Comparison of ENCODE assay signal across 8 cellular contexts in the genomic region with DNA sequence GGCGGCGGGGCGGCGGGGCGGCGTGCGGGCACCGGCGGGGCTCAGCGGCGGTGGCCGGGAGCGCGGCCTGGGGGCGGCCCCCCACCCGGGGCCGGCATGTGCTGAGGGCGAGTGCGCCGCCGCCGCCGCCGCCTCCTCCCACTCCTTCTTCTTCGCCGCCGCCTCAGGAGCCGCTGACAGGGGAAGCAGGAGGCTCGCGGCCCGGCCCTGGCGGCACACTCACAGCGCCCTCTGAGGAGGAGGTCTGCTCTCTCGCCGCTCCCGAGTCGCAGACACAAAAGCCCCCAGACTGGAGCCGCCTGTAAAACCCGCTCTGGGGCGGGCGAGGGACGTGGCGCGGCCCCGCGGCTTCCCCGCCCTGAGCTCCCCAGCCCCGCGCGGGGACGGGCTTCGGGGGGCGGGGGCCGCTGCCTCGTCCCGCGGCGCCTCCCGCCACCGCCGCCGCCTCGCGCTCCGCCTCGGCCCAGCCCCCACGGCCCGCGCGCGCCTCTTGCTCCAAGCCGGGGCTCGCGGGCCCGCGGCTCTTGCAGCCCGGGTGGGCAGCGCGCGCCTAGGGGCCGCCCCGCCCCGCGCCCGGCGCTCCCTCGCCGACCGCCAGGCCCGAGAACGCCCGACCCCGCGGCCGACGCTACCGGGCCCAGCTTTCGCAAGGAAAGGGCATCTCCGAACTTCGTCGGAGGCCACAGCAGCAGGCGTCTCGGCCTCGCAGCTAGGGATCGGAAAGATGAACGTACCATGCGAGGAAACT. TPM values are rescaled to one million over a fixed set of nuclear protein-coding genes. Genes with fewer than 3 reads are reported as not detected.
DNase-seq lines count a peak whose midpoint lies in the region; ATAC-seq, FAIRE-seq and TF ChIP-seq lines count a peak whose summit lies in the region.

A gene with protein sequence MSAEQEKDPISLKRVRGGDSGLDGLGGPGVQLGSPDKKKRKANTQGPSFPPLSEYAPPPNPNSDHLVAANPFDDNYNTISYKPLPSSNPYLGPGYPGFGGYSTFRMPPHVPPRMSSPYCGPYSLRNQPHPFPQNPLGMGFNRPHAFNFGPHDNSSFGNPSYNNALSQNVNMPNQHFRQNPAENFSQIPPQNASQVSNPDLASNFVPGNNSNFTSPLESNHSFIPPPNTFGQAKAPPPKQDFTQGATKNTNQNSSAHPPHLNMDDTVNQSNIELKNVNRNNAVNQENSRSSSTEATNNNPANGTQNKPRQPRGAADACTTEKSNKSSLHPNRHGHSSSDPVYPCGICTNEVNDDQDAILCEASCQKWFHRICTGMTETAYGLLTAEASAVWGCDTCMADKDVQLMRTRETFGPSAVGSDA (minus strand): TSS at position 276 of the 748 bp plus-strand sequence. CDS start 462 bp downstream, outside the sequence.

- peaks cover 3% of the 10 kb centered on the region for H3K36me3 Mint-ChIP-seq in activated CD4-positive, alpha-beta memory T cell treated with anti-CD3 and anti-CD28 coated beads, Interleukin-2, amount 10 ng/mL, durations not matched to agents 7 days and 5 days (ENCODE audit: low read depth)
- H3K36me3 Mint-ChIP-seq in stimulated activated memory B cell treated with anti-CD40 and anti-IgM and Interleukin-4, amounts not matched to agents 10 μg/mL and 1 μg/mL and 100 μg/mL, for 72 hours, result no peaks in the 10 kb centered on the region

- H3K4me1 Mint-ChIP-seq in activated CD4-positive, alpha-beta memory T cell treated with anti-CD3 and anti-CD28 coated beads, Interleukin-2, amount 10 ng/mL, durations not matched to agents 7 days and 5 days, result peaks cover 2% of the 10 kb centered on the region
- no peaks in the 10 kb centered on the region for H3K4me1 Mint-ChIP-seq in stimulated activated memory B cell treated with anti-CD40 and anti-IgM and Interleukin-4, amounts not matched to agents 10 μg/mL and 1 μg/mL and 100 μg/mL, for 72 hours

- WGBS in mesodermal cell (ENCODE audit: insufficient coverage in 2 of 2), 2 experiments, result 0% methylated on average over 47 to 62 of the region's 107 CpGs

- H3K9me3 Mint-ChIP-seq in activated CD4-positive, alpha-beta memory T cell treated with anti-CD3 and anti-CD28 coated beads, Interleukin-2, amount 10 ng/mL, durations not matched to agents 7 days and 5 days, result peaks cover 2% of the 10 kb centered on the region
- H3K9me3 Mint-ChIP-seq in stimulated activated memory B cell treated with anti-CD40 and anti-IgM and Interleukin-4, amounts not matched to agents 10 μg/mL and 1 μg/mL and 100 μg/mL, for 72 hours, result no peaks in the 10 kb centered on the region

- H3K36me3 ChIP-seq in mesodermal cell (ENCODE audit: control insufficient read depth, insufficient read depth, low read length), result peaks cover 5% of the 10 kb centered on the region

- FAIRE-seq in D721Med (lab: Jason Lieb, UNC), result no peak

- DNase-seq in D721Med (ENCODE audit: insufficient read length, low spot score), result peak; percentile 34
- peak; percentile 42 for DNase-seq in NCI-H1105 treated with DMSO at 0.1 percent for 48 hours (lab: John Stamatoyannopoulos, UW)
- DNase-seq in activated CD4-positive, alpha-beta memory T cell treated with anti-CD3 and anti-CD28 coated beads, Interleukin-2, amount 10 ng/mL, durations not matched to agents 7 days and 5 days, result peak; percentile 28
- DNase-seq in epidermal melanocyte (ENCODE audit: insufficient read length, low spot score), result peak; percentile 70

- peak within 1 kb of the TSS; percentile 28 for H3K4me3 Mint-ChIP-seq in activated CD4-positive, alpha-beta memory T cell treated with anti-CD3 and anti-CD28 coated beads, Interleukin-2, amount 10 ng/mL, durations not matched to agents 7 days and 5 days
- peak within 1 kb of the TSS; percentile 63 for H3K4me3 Mint-ChIP-seq in stimulated activated memory B cell treated with anti-CD40 and anti-IgM and Interleukin-4, amounts not matched to agents 10 μg/mL and 1 μg/mL and 100 μg/mL, for 72 hours

- CTCF ChIA-PET in activated CD4-positive, alpha-beta memory T cell treated with anti-CD3 and anti-CD28 coated beads, Interleukin-2, amount 10 ng/mL, durations not matched to agents 7 days and 5 days (lab: Charles Lee), result interaction anchor here (0.6 kb wide), 2 partner anchors 209 to 473 kb away, joined by 3 to 6 read pairs; no protein-coding TSS in a partner anchor

- peaks cover 6% of the 10 kb centered on the region for H3K9me3 ChIP-seq in mesodermal cell (ENCODE audit: control insufficient read depth, low read length)

- no peak for TF ChIP-seq CTCF in D721Med (IDR thresholded peaks at IDR 0.05; ENCODE audit: insufficient read depth, missing control alignments)

- ATAC-seq in GM21528 (IDR thresholded peaks at IDR 0.05; ENCODE audit: low FRiP score, unreplicated experiment), result peak; percentile 70
- peak; percentile 81 for ATAC-seq in stimulated activated memory B cell treated with anti-CD40 and anti-IgM and Interleukin-4, amounts not matched to agents 10 μg/mL and 1 μg/mL and 100 μg/mL, for 72 hours
- ATAC-seq in HG03196 (IDR thresholded peaks at IDR 0.05; ENCODE audit: unreplicated experiment), result no peak

- peak within 1 kb of the TSS; percentile 64 for H3K4me3 ChIP-seq in mesodermal cell (ENCODE audit: extremely low read depth, insufficient read depth, low read length, poor library complexity, severe bottlenecking)

- POLR2A ChIA-PET in activated CD4-positive, alpha-beta memory T cell treated with anti-CD3 and anti-CD28 coated beads, Interleukin-2, amount 10 ng/mL, durations not matched to agents 7 days and 5 days (lab: Charles Lee), result no interaction called here

- no peaks in the 10 kb centered on the region for H3K4me1 ChIP-seq in mesodermal cell (ENCODE audit: control insufficient read depth, insufficient read depth, low read length, poor library complexity, severe bottlenecking)

- peaks cover 43% of the 10 kb centered on the region for H3K27me3 Mint-ChIP-seq in activated CD4-positive, alpha-beta memory T cell treated with anti-CD3 and anti-CD28 coated beads, Interleukin-2, amount 10 ng/mL, durations not matched to agents 7 days and 5 days
- H3K27me3 Mint-ChIP-seq in stimulated activated memory B cell treated with anti-CD40 and anti-IgM and Interleukin-4, amounts not matched to agents 10 μg/mL and 1 μg/mL and 100 μg/mL, for 72 hours, result peaks cover 55% of the 10 kb centered on the region

- peak within 1 kb of the TSS; percentile 86 for H3K27ac ChIP-seq in mesodermal cell (ENCODE audit: low read depth, low read length, severe bottlenecking)

- H3K27ac Mint-ChIP-seq in activated CD4-positive, alpha-beta memory T cell treated with anti-CD3 and anti-CD28 coated beads, Interleukin-2, amount 10 ng/mL, durations not matched to agents 7 days and 5 days, result no peak within 1 kb of the TSS
- no peak within 1 kb of the TSS for H3K27ac Mint-ChIP-seq in stimulated activated memory B cell treated with anti-CD40 and anti-IgM and Interleukin-4, amounts not matched to agents 10 μg/mL and 1 μg/mL and 100 μg/mL, for 72 hours

RNA-seq across cellular contexts. Expression of the gene that starts here (rescaled TPM):
- not detected for total RNA-seq in activated CD4-positive, alpha-beta memory T cell treated with anti-CD3 and anti-CD28 coated beads, Interleukin-2, amount 10 ng/mL, durations not matched to agents 7 days and 5 days
- polyA plus RNA-seq in mesodermal cell (2013, experiment 1 of 2), result 9.8 TPM
- polyA plus RNA-seq in mesodermal cell (2013, experiment 2 of 2), result 12.1 TPM

Comparison
In these comparisons a context has a peak if more than half of its experiments do, and no peak if none do; other contexts are left out.
1. Peak in DNase-seq in activated CD4-positive, alpha-beta memory T cell treated with anti-CD3 and anti-CD28 coated beads, Interleukin-2, amount 10 ng/mL, durations not matched to agents 7 days and 5 days; RNA of the gene not detected or under 1 TPM.